ENCODE assay signal across 1 cellular context in the genomic region with DNA sequence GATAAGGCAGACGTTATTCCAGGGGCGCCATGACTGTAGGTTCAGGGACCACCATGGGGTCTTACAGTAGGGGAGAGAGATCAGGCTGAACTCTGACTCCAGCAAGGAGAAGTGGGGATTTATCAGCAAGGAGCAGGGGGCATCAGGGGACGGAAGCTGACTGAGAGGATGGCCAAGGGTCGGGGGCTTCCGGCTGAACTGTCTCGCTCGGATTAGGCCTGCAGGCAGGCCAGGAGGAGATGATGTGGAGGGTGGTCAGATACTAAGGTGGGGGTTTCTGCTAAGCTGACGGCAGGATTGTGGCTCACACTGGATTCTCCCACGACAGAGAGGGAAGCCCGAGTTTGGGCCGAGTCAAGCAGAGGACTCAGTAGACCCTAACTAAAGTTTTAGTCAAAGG.
TF ChIP-seq lines count a peak whose summit lies in the region.

No MANE protein-coding gene starts in this region.

TF ChIP-seq in HepG2, 621 proteins besides CTCF, POLR2A, EP300 and RAD21 (continued from another document):
- TF ChIP-seq, protein P1, sequence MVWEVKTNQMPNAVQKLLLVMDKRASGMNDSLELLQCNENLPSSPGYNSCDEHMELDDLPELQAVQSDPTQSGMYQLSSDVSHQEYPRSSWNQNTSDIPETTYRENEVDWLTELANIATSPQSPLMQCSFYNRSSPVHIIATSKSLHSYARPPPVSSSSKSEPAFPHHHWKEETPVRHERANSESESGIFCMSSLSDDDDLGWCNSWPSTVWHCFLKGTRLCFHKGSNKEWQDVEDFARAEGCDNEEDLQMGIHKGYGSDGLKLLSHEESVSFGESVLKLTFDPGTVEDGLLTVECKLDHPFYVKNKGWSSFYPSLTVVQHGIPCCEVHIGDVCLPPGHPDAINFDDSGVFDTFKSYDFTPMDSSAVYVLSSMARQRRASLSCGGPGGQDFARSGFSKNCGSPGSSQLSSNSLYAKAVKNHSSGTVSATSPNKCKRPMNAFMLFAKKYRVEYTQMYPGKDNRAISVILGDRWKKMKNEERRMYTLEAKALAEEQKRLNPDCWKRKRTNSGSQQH (CRISPR knock-in tag; IDR thresholded peaks at IDR 0.05; ENCODE audit: low read depth), result no peak
- no peak for TF ChIP-seq ZFP62 (CRISPR knock-in tag; IDR thresholded peaks at IDR 0.05)
- no peak for TF ChIP-seq IKZF4 (CRISPR knock-in tag; IDR thresholded peaks at IDR 0.05; ENCODE audit: borderline replicate concordance, low read depth, not compliant biosample characterization)
- TF ChIP-seq TBL1XR1 (IDR thresholded peaks at IDR 0.05; ENCODE audit: borderline replicate concordance, low read length, partially characterized antibody), result no peak
- TF ChIP-seq, protein P2, sequence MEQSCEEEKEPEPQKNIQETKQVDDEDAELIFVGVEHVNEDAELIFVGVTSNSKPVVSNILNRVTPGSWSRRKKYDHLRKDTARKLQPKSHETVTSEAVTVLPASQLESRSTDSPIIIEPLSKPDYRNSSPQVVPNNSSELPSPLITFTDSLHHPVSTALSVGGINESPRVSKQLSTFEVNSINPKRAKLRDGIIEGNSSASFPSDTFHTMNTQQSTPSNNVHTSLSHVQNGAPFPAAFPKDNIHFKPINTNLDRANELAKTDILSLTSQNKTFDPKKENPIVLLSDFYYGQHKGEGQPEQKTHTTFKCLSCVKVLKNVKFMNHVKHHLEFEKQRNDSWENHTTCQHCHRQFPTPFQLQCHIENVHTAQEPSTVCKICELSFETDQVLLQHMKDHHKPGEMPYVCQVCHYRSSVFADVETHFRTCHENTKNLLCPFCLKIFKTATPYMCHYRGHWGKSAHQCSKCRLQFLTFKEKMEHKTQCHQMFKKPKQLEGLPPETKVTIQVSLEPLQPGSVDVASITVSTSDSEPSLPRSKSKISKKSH (CRISPR knock-in tag; IDR thresholded peaks at IDR 0.05; ENCODE audit: borderline replicate concordance), result no peak
- no peak for TF ChIP-seq RBAK (CRISPR knock-in tag; IDR thresholded peaks at IDR 0.05)
- no peak for TF ChIP-seq ZNF256 (CRISPR knock-in tag; conservative IDR thresholded peaks at IDR 0.05)
- TF ChIP-seq, protein P3, sequence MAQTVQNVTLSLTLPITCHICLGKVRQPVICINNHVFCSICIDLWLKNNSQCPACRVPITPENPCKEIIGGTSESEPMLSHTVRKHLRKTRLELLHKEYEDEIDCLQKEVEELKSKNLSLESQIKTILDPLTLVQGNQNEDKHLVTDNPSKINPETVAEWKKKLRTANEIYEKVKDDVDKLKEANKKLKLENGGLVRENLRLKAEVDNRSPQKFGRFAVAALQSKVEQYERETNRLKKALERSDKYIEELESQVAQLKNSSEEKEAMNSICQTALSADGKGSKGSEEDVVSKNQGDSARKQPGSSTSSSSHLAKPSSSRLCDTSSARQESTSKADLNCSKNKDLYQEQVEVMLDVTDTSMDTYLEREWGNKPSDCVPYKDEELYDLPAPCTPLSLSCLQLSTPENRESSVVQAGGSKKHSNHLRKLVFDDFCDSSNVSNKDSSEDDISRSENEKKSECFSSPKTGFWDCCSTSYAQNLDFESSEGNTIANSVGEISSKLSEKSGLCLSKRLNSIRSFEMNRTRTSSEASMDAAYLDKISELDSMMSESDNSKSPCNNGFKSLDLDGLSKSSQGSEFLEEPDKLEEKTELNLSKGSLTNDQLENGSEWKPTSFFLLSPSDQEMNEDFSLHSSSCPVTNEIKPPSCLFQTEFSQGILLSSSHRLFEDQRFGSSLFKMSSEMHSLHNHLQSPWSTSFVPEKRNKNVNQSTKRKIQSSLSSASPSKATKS (CRISPR knock-in tag; IDR thresholded peaks at IDR 0.05), result no peak
- TF ChIP-seq, protein P4, sequence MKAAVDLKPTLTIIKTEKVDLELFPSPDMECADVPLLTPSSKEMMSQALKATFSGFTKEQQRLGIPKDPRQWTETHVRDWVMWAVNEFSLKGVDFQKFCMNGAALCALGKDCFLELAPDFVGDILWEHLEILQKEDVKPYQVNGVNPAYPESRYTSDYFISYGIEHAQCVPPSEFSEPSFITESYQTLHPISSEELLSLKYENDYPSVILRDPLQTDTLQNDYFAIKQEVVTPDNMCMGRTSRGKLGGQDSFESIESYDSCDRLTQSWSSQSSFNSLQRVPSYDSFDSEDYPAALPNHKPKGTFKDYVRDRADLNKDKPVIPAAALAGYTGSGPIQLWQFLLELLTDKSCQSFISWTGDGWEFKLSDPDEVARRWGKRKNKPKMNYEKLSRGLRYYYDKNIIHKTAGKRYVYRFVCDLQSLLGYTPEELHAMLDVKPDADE (CRISPR knock-in tag; IDR thresholded peaks at IDR 0.05), result no peak
- TF ChIP-seq CREB1 (IDR thresholded peaks at IDR 0.05), result no peak
- TF ChIP-seq CREB1 (CRISPR knock-in tag; IDR thresholded peaks at IDR 0.05), result no peak
